Comparison of ENCODE assay signal across 8 cellular contexts in genomic region chr3:56303508-56303907, GRCh38.
DNase-seq lines count a peak whose midpoint lies in the region; ATAC-seq and TF ChIP-seq lines count a peak whose summit lies in the region.

No MANE protein-coding gene starts in this region.

- no peaks in the 10 kb centered on the region for H3K4me1 Mint-ChIP-seq in activated CD8-positive, alpha-beta T cell treated with anti-CD3 and anti-CD28 coated beads, Interleukin-2, amount 10 ng/mL, durations not matched to agents 7 days and 5 days (ENCODE audit: low read depth)

- TF ChIP-seq CTCF in GM12872 (IDR thresholded peaks at IDR 0.05; ENCODE audit: insufficient read depth, low read depth, low read length), result peak; percentile 69

- H2AFZ ChIP-seq in Karpas-422 (ENCODE audit: low read length), result peak overlapping the region; percentile 13

- no peak overlapping the region for H3K27ac Mint-ChIP-seq in activated CD8-positive, alpha-beta T cell treated with anti-CD3 and anti-CD28 coated beads, Interleukin-2, amount 10 ng/mL, durations not matched to agents 7 days and 5 days

- DNase-seq in Karpas-422 (peak; percentile 86), islet precursor cell (peak; percentile 84), NCI-H2029 treated with DMSO at 0.1 percent for 48 hours (lab: John Stamatoyannopoulos, UW) (no peak)
- DNase-seq in activated CD8-positive, alpha-beta T cell treated with anti-CD3 and anti-CD28 coated beads, Interleukin-2, amount 10 ng/mL, durations not matched to agents 7 days and 5 days, result peak; percentile 33
- DNase-seq in activated CD8-positive, alpha-beta memory T cell treated with anti-CD3 and anti-CD28 coated beads, Interleukin-2, amount 50 U/mL, for 4 hours, result no peak
- DNase-seq in stimulated activated naive CD4-positive, alpha-beta T cell (lab: John Stamatoyannopoulos, UW), result no peak

- H3K36me3 Mint-ChIP-seq in activated CD8-positive, alpha-beta T cell treated with anti-CD3 and anti-CD28 coated beads, Interleukin-2, amount 10 ng/mL, durations not matched to agents 7 days and 5 days (ENCODE audit: low read depth), result no peaks in the 10 kb centered on the region

- H3K79me2 ChIP-seq in Karpas-422 (ENCODE audit: low read length), result no peaks in the 10 kb centered on the region

- no peaks in the 10 kb centered on the region for H3K9me3 Mint-ChIP-seq in activated CD8-positive, alpha-beta T cell treated with anti-CD3 and anti-CD28 coated beads, Interleukin-2, amount 10 ng/mL, durations not matched to agents 7 days and 5 days (ENCODE audit: insufficient read depth)

- no peak overlapping the region for H3K4me3 Mint-ChIP-seq in activated CD8-positive, alpha-beta T cell treated with anti-CD3 and anti-CD28 coated beads, Interleukin-2, amount 10 ng/mL, durations not matched to agents 7 days and 5 days

- POLR2A ChIA-PET in activated CD8-positive, alpha-beta T cell treated with anti-CD3 and anti-CD28 coated beads, Interleukin-2, amount 10 ng/mL, durations not matched to agents 7 days and 5 days (lab: Charles Lee), result no interaction called here

- H3K27me3 ChIP-seq in Karpas-422 (ENCODE audit: low read length), result no peaks in the 10 kb centered on the region

- H3K27ac ChIP-seq in Karpas-422 (ENCODE audit: low read length), result no peak overlapping the region

- peak overlapping the region; percentile 47 for H3K4me2 ChIP-seq in Karpas-422 (ENCODE audit: low read depth, low read length, poor library complexity, severe bottlenecking)

- ATAC-seq in GM21717 (IDR thresholded peaks at IDR 0.05; ENCODE audit: unreplicated experiment), result peak; percentile 79
- peak; percentile 44 for ATAC-seq in activated CD8-positive, alpha-beta T cell treated with anti-CD3 and anti-CD28 coated beads, Interleukin-2, amount 10 ng/mL, durations not matched to agents 7 days and 5 days

- CTCF ChIA-PET in activated CD8-positive, alpha-beta T cell treated with anti-CD3 and anti-CD28 coated beads, Interleukin-2, amount 10 ng/mL, durations not matched to agents 7 days and 5 days (lab: Charles Lee), result interaction anchor here (1.1 to 3.5 kb wide), 7 partner anchors 9 to 338 kb away, joined by 3 to 22 read pairs (median 4); no protein-coding TSS in a partner anchor

- no peaks in the 10 kb centered on the region for H3K9me2 ChIP-seq in Karpas-422 (replicated peaks; ENCODE audit: insufficient read depth, low read length)

- H3K9me3 ChIP-seq in Karpas-422 (ENCODE audit: low read length), result no peaks in the 10 kb centered on the region

- H3K36me3 ChIP-seq in Karpas-422 (ENCODE audit: insufficient read depth, low read length), result no peaks in the 10 kb centered on the region

- no peaks in the 10 kb centered on the region for H4K20me1 ChIP-seq in Karpas-422 (ENCODE audit: insufficient read depth, low read depth, low read length)

- H3K27me3 Mint-ChIP-seq in activated CD8-positive, alpha-beta T cell treated with anti-CD3 and anti-CD28 coated beads, Interleukin-2, amount 10 ng/mL, durations not matched to agents 7 days and 5 days (ENCODE audit: low read depth), result peaks cover 3% of the 10 kb centered on the region

- peaks cover 50% of the 10 kb centered on the region for H3K4me1 ChIP-seq in Karpas-422 (ENCODE audit: low read length)

- no peak overlapping the region for H3K9ac ChIP-seq in Karpas-422 (ENCODE audit: low read length)

- no peak overlapping the region for H3K4me3 ChIP-seq in Karpas-422 (ENCODE audit: low read length)

Comparison
In these comparisons a context has a peak if more than half of its experiments do, and no peak if none do; other contexts are left out.
1. DNase-seq: peak in Karpas-422 (single experiment), activated CD8-positive, alpha-beta T cell treated with anti-CD3 and anti-CD28 coated beads, Interleukin-2, amount 10 ng/mL, durations not matched to agents 7 days and 5 days (single experiment) and islet precursor cell (single experiment); none in NCI-H2029 treated with DMSO at 0.1 percent for 48 hours (single experiment), activated CD8-positive, alpha-beta memory T cell treated with anti-CD3 and anti-CD28 coated beads, Interleukin-2, amount 50 U/mL, for 4 hours (single experiment) and stimulated activated naive CD4-positive, alpha-beta T cell (0 of 6).